Comparison of ENCODE assay signal across 8 cellular contexts in genomic region chr1:146051452-146051852, GRCh38. TPM values are rescaled to one million over a fixed set of nuclear protein-coding genes. Genes with fewer than 3 reads are reported as not detected.
DNase-seq lines count a peak whose midpoint lies in the region; ATAC-seq and TF ChIP-seq lines count a peak whose summit lies in the region.
"Had no signal": no experiment of that assay in that cellular context is flagged by ENCODE, and none has a peak within 500 bp of the region (broad histone marks: within the 10 kb centered on the region; RNA-seq: fewer than 3 reads in every experiment).

No MANE protein-coding gene starts in this region.

- peak overlapping the region; percentile 37 for H3K4me3 ChIP-seq in iPS-15b (ENCODE audit: low read depth, low read length)
- peak overlapping the region; percentile 33 to 44 (median 38) for H3K4me3 ChIP-seq in stomach

- WGBS in stomach, 5 donors = 36 to 55% (median 45%) methylated on average over 15 of the region's 15 CpGs

- DNase-seq in activated T-helper 2 cell treated with anti-CD3 and anti-CD28 coated beads, Interferon-gamma antibody, Interleukin-2, Interleukin-4, amounts not matched to agents 10 μg/mL and 5 μg/mL and 100 μg/mL, durations not matched to agents 14 hours and 24 hours and 36 hours (ENCODE audit: low spot score) = no peak
- no peak for DNase-seq in stomach
- DNase-seq in NAMALWA (ENCODE audit: low spot score) = no peak
- DNase-seq in NCI-H748 treated with DMSO at 0.1 percent for 48 hours (lab: John Stamatoyannopoulos, UW) = no peak

- H3K9me3 ChIP-seq in iPS-15b (ENCODE audit: control insufficient read depth, insufficient read depth, low read length) (no peaks in the 10 kb centered on the region), stomach (no peaks in the 10 kb centered on the region)

- intact Hi-C loops in activated T-helper 2 cell treated with anti-CD3 and anti-CD28 coated beads, Interferon-gamma antibody, Interleukin-2, Interleukin-4, amounts not matched to agents 10 μg/mL and 5 μg/mL and 100 μg/mL, durations not matched to agents 14 hours and 24 hours and 36 hours (cut with micrococcal nuclease) = loop anchor here (5.0 kb wide), 2 partner anchors 34 to 54 kb away; partner anchors contain the start of gene TXNIP
- intact Hi-C loops in stomach (cut with DNase I; ENCODE audit: low total_unique reads) = no loop called here

- peaks cover 16% of the 10 kb centered on the region for H3K4me1 Mint-ChIP-seq in activated T-helper 2 cell treated with anti-CD3 and anti-CD28 coated beads, Interferon-gamma antibody, Interleukin-2, Interleukin-4, amounts not matched to agents 10 μg/mL and 5 μg/mL and 100 μg/mL, durations not matched to agents 14 hours and 24 hours and 36 hours (ENCODE audit: low read depth)

- TF ChIP-seq EP300 in stomach (IDR thresholded peaks at IDR 0.05) = no peak

- peak overlapping the region; percentile 99 for H3K27ac Mint-ChIP-seq in activated T-helper 2 cell treated with anti-CD3 and anti-CD28 coated beads, Interferon-gamma antibody, Interleukin-2, Interleukin-4, amounts not matched to agents 10 μg/mL and 5 μg/mL and 100 μg/mL, durations not matched to agents 14 hours and 24 hours and 36 hours

- H3K9ac ChIP-seq in iPS-15b (ENCODE audit: low read depth, low read length) = peak overlapping the region; percentile 37

- H3K36me3 ChIP-seq in iPS-15b (ENCODE audit: control insufficient read depth, insufficient read depth, low read length) (no peaks in the 10 kb centered on the region), stomach (no peaks in the 10 kb centered on the region)

- H3K4me1 ChIP-seq in iPS-15b (ENCODE audit: control insufficient read depth, insufficient read depth, low read length) = peaks cover 2% of the 10 kb centered on the region
- peaks cover 0 to 22% (median 9%) of the 10 kb centered on the region in 4 donors for H3K4me1 ChIP-seq in stomach

- no peaks in the 10 kb centered on the region for H3K9me3 Mint-ChIP-seq in activated T-helper 2 cell treated with anti-CD3 and anti-CD28 coated beads, Interferon-gamma antibody, Interleukin-2, Interleukin-4, amounts not matched to agents 10 μg/mL and 5 μg/mL and 100 μg/mL, durations not matched to agents 14 hours and 24 hours and 36 hours

- peak overlapping the region; percentile 91 for H3K4me3 Mint-ChIP-seq in activated T-helper 2 cell treated with anti-CD3 and anti-CD28 coated beads, Interferon-gamma antibody, Interleukin-2, Interleukin-4, amounts not matched to agents 10 μg/mL and 5 μg/mL and 100 μg/mL, durations not matched to agents 14 hours and 24 hours and 36 hours (ENCODE audit: low read depth)

- no peaks in the 10 kb centered on the region for H3K27me3 Mint-ChIP-seq in activated T-helper 2 cell treated with anti-CD3 and anti-CD28 coated beads, Interferon-gamma antibody, Interleukin-2, Interleukin-4, amounts not matched to agents 10 μg/mL and 5 μg/mL and 100 μg/mL, durations not matched to agents 14 hours and 24 hours and 36 hours (ENCODE audit: low read depth)

- H3K27me3 ChIP-seq in iPS-15b (ENCODE audit: control insufficient read depth, insufficient read depth, low read length) = no peaks in the 10 kb centered on the region
- no peaks in the 10 kb centered on the region for H3K27me3 ChIP-seq in stomach

- H3K27ac ChIP-seq in stomach = peak overlapping the region; percentile 82 to 92 (median 88)

- H3K36me3 Mint-ChIP-seq in activated T-helper 2 cell treated with anti-CD3 and anti-CD28 coated beads, Interferon-gamma antibody, Interleukin-2, Interleukin-4, amounts not matched to agents 10 μg/mL and 5 μg/mL and 100 μg/mL, durations not matched to agents 14 hours and 24 hours and 36 hours (ENCODE audit: low read depth) = no peaks in the 10 kb centered on the region

- no peak for TF ChIP-seq POLR2A in stomach (IDR thresholded peaks at IDR 0.05)

- no peak for TF ChIP-seq CTCF in stomach (IDR thresholded peaks at IDR 0.05)

- ATAC-seq in HG02938 (IDR thresholded peaks at IDR 0.05; ENCODE audit: unreplicated experiment) (peak; percentile 15), HG02763 (IDR thresholded peaks at IDR 0.05; ENCODE audit: unreplicated experiment) (no peak)

RNA-seq across cellular contexts. Expression of gene HJV, which starts 29.9 kb away (rescaled TPM):
- total RNA-seq in activated T-helper 2 cell treated with anti-CD3 and anti-CD28 coated beads, Interferon-gamma antibody, Interleukin-2, Interleukin-4, amounts not matched to agents 10 μg/mL and 5 μg/mL and 100 μg/mL, durations not matched to agents 14 hours and 24 hours and 36 hours = not detected in 2 replicates
- total RNA-seq in stomach = not detected
- not detected for polyA plus RNA-seq in stomach
- total RNA-seq: T-helper 2 cell treated with Interferon-gamma antibody and Interleukin-4, amounts not matched to agents 100 ng/mL and 5 ng/mL, for 36 hours had no signal

RNA-seq across cellular contexts. Expression of gene TXNIP, which starts 55.1 kb away (rescaled TPM):
- total RNA-seq in activated T-helper 2 cell treated with anti-CD3 and anti-CD28 coated beads, Interferon-gamma antibody, Interleukin-2, Interleukin-4, amounts not matched to agents 10 μg/mL and 5 μg/mL and 100 μg/mL, durations not matched to agents 14 hours and 24 hours and 36 hours = 37.8 and 39.1 TPM in 2 replicates
- total RNA-seq in stomach = 1,000 to 10,000 TPM in 3 of 5 donors, 100 to 1,000 TPM in 2; 204 to 3,386 (median 1,054) TPM
- polyA plus RNA-seq in stomach = 100 to 1,000 TPM; 217 to 613 (median 334) TPM
